In genomic region chr18:50726960-50727589, GRCh38 we compare ENCODE assay signal across 12 cellular contexts.
DNase-seq lines count a peak whose midpoint lies in the region; ATAC-seq and TF ChIP-seq lines count a peak whose summit lies in the region.
"Had no signal": no experiment of that assay in that cellular context is flagged by ENCODE, and none has a peak within 500 bp of the region (broad histone marks: within the 10 kb centered on the region; RNA-seq: fewer than 3 reads in every experiment).

No MANE protein-coding gene starts in this region.

- H3K36me3 ChIP-seq in GM06990 (ENCODE audit: control insufficient read depth, insufficient read depth, low read length) (no peaks in the 10 kb centered on the region), WERI-Rb-1 (peaks cover 74% of the 10 kb centered on the region)
- H3K36me3 ChIP-seq: MG63 had no signal

- H3K4me1 Mint-ChIP-seq in brain = peaks cover 42% of the 10 kb centered on the region
- H3K4me1 Mint-ChIP-seq: T-cell had no signal

- H3K27ac Mint-ChIP-seq in brain = peak overlapping the region in 4 of 5 experiments; percentile 50 to 91 (median 67)
- H3K27ac Mint-ChIP-seq: activated naive CD8-positive, alpha-beta T cell; mesothelial cell of epicardium; T-cell had no signal

- H3K36me3 Mint-ChIP-seq in brain = peaks cover 40% of the 10 kb centered on the region
- H3K36me3 Mint-ChIP-seq: activated naive CD8-positive, alpha-beta T cell; T-cell had no signal

- no peak overlapping the region for H3K4me3 Mint-ChIP-seq in brain
- H3K4me3 Mint-ChIP-seq: activated naive CD8-positive, alpha-beta T cell; mesothelial cell of epicardium; T-cell had no signal

- no peak overlapping the region for H3K27ac ChIP-seq in WERI-Rb-1

- H3K27me3 ChIP-seq in GM06990 (replicated peaks; ENCODE audit: control insufficient read depth, insufficient read depth, low read length) (no peaks in the 10 kb centered on the region), WERI-Rb-1 (ENCODE audit: insufficient read depth, low read depth, severe bottlenecking) (no peaks in the 10 kb centered on the region)
- H3K27me3 ChIP-seq: MG63 had no signal

- peaks cover 2% of the 10 kb centered on the region for H3K9me3 ChIP-seq in WERI-Rb-1 (ENCODE audit: severe bottlenecking)
- H3K9me3 ChIP-seq: MG63 had no signal

- TF ChIP-seq CTCF in GM06990 (IDR thresholded peaks at IDR 0.05; ENCODE audit: insufficient read depth, low read length, poor library complexity, severe bottlenecking) = no peak
- no peak for TF ChIP-seq CTCF in brain (conservative IDR thresholded peaks at IDR 0.05)
- TF ChIP-seq CTCF in WERI-Rb-1 (IDR thresholded peaks at IDR 0.05; ENCODE audit: low read depth, low read length) = no peak

- DNase-seq in GM06990 (ENCODE audit: extremely low read depth, insufficient read length) = peak; percentile 52
- DNase-seq in WERI-Rb-1 = no peak
- DNase-seq in activated CD8-positive, alpha-beta memory T cell treated with anti-CD3 and anti-CD28 coated beads, Interleukin-2, amount 50 U/mL, for 48 hours = no peak
- no peak for DNase-seq in DMS114 treated with DMSO at 0.1 percent for 48 hours (lab: John Stamatoyannopoulos, UW; ENCODE audit: unreplicated experiment)
- DNase-seq in HPDE6-E6E7 (ENCODE audit: extremely low spot score) = no peak
- DNase-seq: MG63, T-cell had no signal

- peak; percentile 31 for ATAC-seq in GM19468 (IDR thresholded peaks at IDR 0.05; ENCODE audit: extremely low read depth, unreplicated experiment)
- ATAC-seq in HG03103 (IDR thresholded peaks at IDR 0.05; ENCODE audit: low read depth, unreplicated experiment) = peak; percentile 81
- ATAC-seq: T-cell had no signal

- no peaks in the 10 kb centered on the region for H3K27me3 Mint-ChIP-seq in brain
- H3K27me3 Mint-ChIP-seq: activated naive CD8-positive, alpha-beta T cell had no signal

- H3K4me3 ChIP-seq in GM06990 (replicated peaks; ENCODE audit: low read depth, low read length) (no peak overlapping the region), WERI-Rb-1 (ENCODE audit: low read depth, low read length) (no peak overlapping the region)
- H3K4me3 ChIP-seq: MG63 had no signal

- no peaks in the 10 kb centered on the region for H3K9me3 Mint-ChIP-seq in brain
- H3K9me3 Mint-ChIP-seq: mesothelial cell of epicardium, T-cell had no signal
